11 cellular contexts compared by ENCODE assay signal in genomic region chr11:108958446-108959123, GRCh38.
A peak's percentile ranks its signal among the peaks of the same experiment; 100 is the strongest.
DNase-seq lines count a peak whose midpoint lies in the region; ATAC-seq, FAIRE-seq and TF ChIP-seq lines count a peak whose summit lies in the region.
"Had no signal": no experiment of that assay in that cellular context is flagged by ENCODE, and none has a peak within 500 bp of the region (broad histone marks: within the 10 kb centered on the region; RNA-seq: fewer than 3 reads in every experiment).

No MANE protein-coding gene starts in this region.

- DNase-seq in AG20443 (ENCODE audit: low spot score) (peak; percentile 49), M059J (ENCODE audit: low read depth) (peak; percentile 78), epithelial cell of esophagus (ENCODE audit: low read depth) (peak; percentile 70), NCI-H345 treated with DMSO at 0.1 percent for 48 hours (lab: John Stamatoyannopoulos, UW; ENCODE audit: unreplicated experiment) (no peak), small intestine (no peak), DMS153 treated with DMSO at 0.1 percent for 48 hours (lab: John Stamatoyannopoulos, UW; ENCODE audit: unreplicated experiment) (no peak)
- DNase-seq in activated naive CD8-positive, alpha-beta T cell treated with anti-CD3 and anti-CD28 coated beads, Interleukin-2, amount 50 U/mL, for 24 hours, result no peak
- DNase-seq: central memory CD4-positive, alpha-beta T cell; DMS 273 treated with DMSO at 0.1 percent for 48 hours had no signal

- no peaks in the 10 kb centered on the region for H3K9me3 Mint-ChIP-seq in activated naive CD8-positive, alpha-beta T cell treated with anti-CD3 and anti-CD28 coated beads, Interleukin-2, amount 50 U/mL, for 24 hours
- H3K9me3 Mint-ChIP-seq: T-helper 1 cell treated with Interleukin-12 subunit alpha and Interleukin-12 subunit beta and Interleukin-4 antibody, amounts not matched to agents 30 μg/mL and 1 μg/mL, for 36 hours had no signal

- H3K27me3 ChIP-seq in small intestine (ENCODE audit: control insufficient read depth in 2 of 2, insufficient read depth in 2 of 2, low read length in 2 of 2), result no peaks in the 10 kb centered on the region

- WGBS in small intestine, 3 donors, result 75 to 80% (median 78%) methylated on average over 5 of the region's 5 CpGs

- no peaks in the 10 kb centered on the region for H3K27me3 Mint-ChIP-seq in activated naive CD8-positive, alpha-beta T cell treated with anti-CD3 and anti-CD28 coated beads, Interleukin-2, amount 50 U/mL, for 24 hours

- no peak overlapping the region for H3K4me3 Mint-ChIP-seq in activated naive CD8-positive, alpha-beta T cell treated with anti-CD3 and anti-CD28 coated beads, Interleukin-2, amount 50 U/mL, for 24 hours
- H3K4me3 Mint-ChIP-seq: T-helper 1 cell treated with Interleukin-12 subunit alpha and Interleukin-12 subunit beta and Interleukin-4 antibody, amounts not matched to agents 30 μg/mL and 1 μg/mL, for 36 hours had no signal

- no peak for FAIRE-seq in small intestine (lab: Jason Lieb, UNC)

- no peaks in the 10 kb centered on the region for H3K36me3 ChIP-seq in small intestine (ENCODE audit: control insufficient read depth in 2 of 2, insufficient read depth in 2 of 2, low read length in 2 of 2)

- H3K27ac ChIP-seq in small intestine (ENCODE audit: low read depth in 1 of 2, low read length in 1 of 2), result no peak overlapping the region

- TF ChIP-seq CTCF in epithelial cell of esophagus (IDR thresholded peaks at IDR 0.05; ENCODE audit: insufficient read depth, low read depth, low read length, missing control alignments), result no peak

- H3K9me3 ChIP-seq in small intestine (ENCODE audit: control insufficient read depth, low read depth), result no peaks in the 10 kb centered on the region

- peak; percentile 56 for ATAC-seq in GM21390 (IDR thresholded peaks at IDR 0.05; ENCODE audit: unreplicated experiment)
- ATAC-seq in activated naive CD8-positive, alpha-beta T cell treated with anti-CD3 and anti-CD28 coated beads, Interleukin-2, amount 50 U/mL, for 24 hours, result no peak

- no peaks in the 10 kb centered on the region for H3K36me3 Mint-ChIP-seq in activated naive CD8-positive, alpha-beta T cell treated with anti-CD3 and anti-CD28 coated beads, Interleukin-2, amount 50 U/mL, for 24 hours (ENCODE audit: low read depth)

- H3K4me3 ChIP-seq in epithelial cell of esophagus (ENCODE audit: low read length) (no peak overlapping the region), small intestine (ENCODE audit: low read depth in 1 of 2, low read length in 2 of 2) (no peak overlapping the region)

- no peaks in the 10 kb centered on the region for H3K4me1 ChIP-seq in small intestine (ENCODE audit: control insufficient read depth in 2 of 2, insufficient read depth in 1 of 2, low read depth in 1 of 2, low read length in 1 of 2)

- no peak overlapping the region for H3K27ac Mint-ChIP-seq in activated naive CD8-positive, alpha-beta T cell treated with anti-CD3 and anti-CD28 coated beads, Interleukin-2, amount 50 U/mL, for 24 hours
- H3K27ac Mint-ChIP-seq: T-helper 1 cell treated with Interleukin-12 subunit alpha and Interleukin-12 subunit beta and Interleukin-4 antibody, amounts not matched to agents 30 μg/mL and 1 μg/mL, for 36 hours had no signal

- H3K4me1 Mint-ChIP-seq in activated naive CD8-positive, alpha-beta T cell treated with anti-CD3 and anti-CD28 coated beads, Interleukin-2, amount 50 U/mL, for 24 hours, result no peaks in the 10 kb centered on the region

Comparison
In these comparisons a context has a peak if more than half of its experiments do, and no peak if none do; other contexts are left out.
1. DNase-seq: peak in AG20443 (single experiment), M059J (single experiment) and epithelial cell of esophagus (single experiment); none in NCI-H345 treated with DMSO at 0.1 percent for 48 hours (single experiment), small intestine (single experiment), activated naive CD8-positive, alpha-beta T cell treated with anti-CD3 and anti-CD28 coated beads, Interleukin-2, amount 50 U/mL, for 24 hours (single experiment) and DMS153 treated with DMSO at 0.1 percent for 48 hours (single experiment).